In genomic region chr4:124803641-124804040, GRCh38 we compare ENCODE assay signal across 12 cellular contexts.
DNase-seq lines count a peak whose midpoint lies in the region; ATAC-seq, FAIRE-seq and TF ChIP-seq lines count a peak whose summit lies in the region.
"Had no signal": no experiment of that assay in that cellular context is flagged by ENCODE, and none has a peak within 500 bp of the region (broad histone marks: within the 10 kb centered on the region; RNA-seq: fewer than 3 reads in every experiment).

No MANE protein-coding gene starts in this region.

- peak; percentile 66 for ATAC-seq in GM19463 (IDR thresholded peaks at IDR 0.05; ENCODE audit: unreplicated experiment)
- peak; percentile 74 for ATAC-seq in HG03432 (IDR thresholded peaks at IDR 0.05; ENCODE audit: unreplicated experiment)
- no peak for ATAC-seq in activated CD8-positive, alpha-beta memory T cell treated with anti-CD3 and anti-CD28 coated beads, Interleukin-2, amount 10 ng/mL, durations not matched to agents 7 days and 5 days
- ATAC-seq: lower lobe of right lung had no signal

- no peaks in the 10 kb centered on the region for H3K9me3 ChIP-seq in neural progenitor cell (ENCODE audit: low read depth)
- H3K9me3 ChIP-seq: lower lobe of right lung, SJSA1 had no signal

- TF ChIP-seq CTCF in bronchial epithelial cell (IDR thresholded peaks at IDR 0.05; ENCODE audit: insufficient read depth, low read length, severe bottlenecking) = no peak
- no peak for TF ChIP-seq CTCF in neural progenitor cell (IDR thresholded peaks at IDR 0.05)

- peaks cover 3% of the 10 kb centered on the region for H3K9me3 Mint-ChIP-seq in activated CD8-positive, alpha-beta memory T cell treated with anti-CD3 and anti-CD28 coated beads, Interleukin-2, amount 10 ng/mL, durations not matched to agents 7 days and 5 days (ENCODE audit: low read depth)
- H3K9me3 Mint-ChIP-seq in neural progenitor cell = no peaks in the 10 kb centered on the region

- H3K36me3 ChIP-seq in bronchial epithelial cell (ENCODE audit: control insufficient read depth, insufficient read depth, low read length) = no peaks in the 10 kb centered on the region
- no peaks in the 10 kb centered on the region for H3K36me3 ChIP-seq in neural progenitor cell
- H3K36me3 ChIP-seq: lower lobe of right lung, SJSA1 had no signal

- DNase-seq in DMS53 (lab: John Stamatoyannopoulos, UW) = peak; percentile 65
- DNase-seq in bronchial epithelial cell (ENCODE audit: low read depth) = peak; percentile 94
- no peak for DNase-seq in NCI-H128 (lab: John Stamatoyannopoulos, UW; ENCODE audit: unreplicated experiment)
- no peak for DNase-seq in globus pallidus (ENCODE audit: low spot score)
- no peak for DNase-seq in activated CD8-positive, alpha-beta memory T cell treated with anti-CD3 and anti-CD28 coated beads, Interleukin-2, amount 10 ng/mL, durations not matched to agents 7 days and 5 days
- DNase-seq in neural progenitor cell (ENCODE audit: low spot score) = no peak
- DNase-seq: lower lobe of right lung, NCI-H2081 had no signal

- no peak overlapping the region for H2AFZ ChIP-seq in neural progenitor cell (replicated peaks)

- H3K4me3 ChIP-seq in bronchial epithelial cell (ENCODE audit: low read depth, low read length) (no peak overlapping the region), neural progenitor cell (no peak overlapping the region)
- H3K4me3 ChIP-seq: lower lobe of right lung, SJSA1 had no signal

- CTCF ChIA-PET in activated CD8-positive, alpha-beta memory T cell treated with anti-CD3 and anti-CD28 coated beads, Interleukin-2, amount 10 ng/mL, durations not matched to agents 7 days and 5 days (lab: Charles Lee) = no interaction called here

- no peak overlapping the region for H3K4me2 ChIP-seq in neural progenitor cell

- H3K4me1 ChIP-seq in neural progenitor cell = no peaks in the 10 kb centered on the region
- H3K4me1 ChIP-seq: lower lobe of right lung, SJSA1 had no signal

- H3K27ac Mint-ChIP-seq in activated CD8-positive, alpha-beta memory T cell treated with anti-CD3 and anti-CD28 coated beads, Interleukin-2, amount 10 ng/mL, durations not matched to agents 7 days and 5 days = no peak overlapping the region
- no peak overlapping the region for H3K27ac Mint-ChIP-seq in neural progenitor cell

- H3K27me3 ChIP-seq in bronchial epithelial cell (ENCODE audit: control insufficient read depth, insufficient read depth, low read length) = no peaks in the 10 kb centered on the region
- H3K27me3 ChIP-seq in neural progenitor cell = no peaks in the 10 kb centered on the region
- H3K27me3 ChIP-seq: SJSA1 had no signal

- H3K27me3 Mint-ChIP-seq in activated CD8-positive, alpha-beta memory T cell treated with anti-CD3 and anti-CD28 coated beads, Interleukin-2, amount 10 ng/mL, durations not matched to agents 7 days and 5 days = no peaks in the 10 kb centered on the region
- H3K27me3 Mint-ChIP-seq in neural progenitor cell (ENCODE audit: insufficient read depth, low read depth) = no peaks in the 10 kb centered on the region

- peak; percentile 75 for FAIRE-seq in bronchial epithelial cell (lab: Jason Lieb, UNC)
- FAIRE-seq: frontal cortex had no signal

- H3K4me3 Mint-ChIP-seq in activated CD8-positive, alpha-beta memory T cell treated with anti-CD3 and anti-CD28 coated beads, Interleukin-2, amount 10 ng/mL, durations not matched to agents 7 days and 5 days = no peak overlapping the region
- no peak overlapping the region for H3K4me3 Mint-ChIP-seq in neural progenitor cell

- no peaks in the 10 kb centered on the region for H3K36me3 Mint-ChIP-seq in activated CD8-positive, alpha-beta memory T cell treated with anti-CD3 and anti-CD28 coated beads, Interleukin-2, amount 10 ng/mL, durations not matched to agents 7 days and 5 days
- no peaks in the 10 kb centered on the region for H3K36me3 Mint-ChIP-seq in neural progenitor cell

- H3K27ac ChIP-seq in neural progenitor cell = no peak overlapping the region
- H3K27ac ChIP-seq: lower lobe of right lung, SJSA1 had no signal

- no peak overlapping the region for H3K9ac ChIP-seq in neural progenitor cell

- no peaks in the 10 kb centered on the region for H4K20me1 ChIP-seq in neural progenitor cell (ENCODE audit: low read depth)

- H3K79me2 ChIP-seq in neural progenitor cell (ENCODE audit: low read depth) = no peaks in the 10 kb centered on the region

- H3K4me1 Mint-ChIP-seq in activated CD8-positive, alpha-beta memory T cell treated with anti-CD3 and anti-CD28 coated beads, Interleukin-2, amount 10 ng/mL, durations not matched to agents 7 days and 5 days = no peaks in the 10 kb centered on the region
- H3K4me1 Mint-ChIP-seq in neural progenitor cell = no peaks in the 10 kb centered on the region

- H3F3A ChIP-seq in neural progenitor cell (ENCODE audit: low read depth) = no peaks in the 10 kb centered on the region

Comparison
In these comparisons a context has a peak if more than half of its experiments do, and no peak if none do; other contexts are left out.
1. DNase-seq: peak in DMS53 (single experiment) and bronchial epithelial cell (single experiment); none in NCI-H128 (single experiment), globus pallidus (single experiment), activated CD8-positive, alpha-beta memory T cell treated with anti-CD3 and anti-CD28 coated beads, Interleukin-2, amount 10 ng/mL, durations not matched to agents 7 days and 5 days (single experiment) and neural progenitor cell (single experiment).